8 cellular contexts compared by ENCODE assay signal in the genomic region with DNA sequence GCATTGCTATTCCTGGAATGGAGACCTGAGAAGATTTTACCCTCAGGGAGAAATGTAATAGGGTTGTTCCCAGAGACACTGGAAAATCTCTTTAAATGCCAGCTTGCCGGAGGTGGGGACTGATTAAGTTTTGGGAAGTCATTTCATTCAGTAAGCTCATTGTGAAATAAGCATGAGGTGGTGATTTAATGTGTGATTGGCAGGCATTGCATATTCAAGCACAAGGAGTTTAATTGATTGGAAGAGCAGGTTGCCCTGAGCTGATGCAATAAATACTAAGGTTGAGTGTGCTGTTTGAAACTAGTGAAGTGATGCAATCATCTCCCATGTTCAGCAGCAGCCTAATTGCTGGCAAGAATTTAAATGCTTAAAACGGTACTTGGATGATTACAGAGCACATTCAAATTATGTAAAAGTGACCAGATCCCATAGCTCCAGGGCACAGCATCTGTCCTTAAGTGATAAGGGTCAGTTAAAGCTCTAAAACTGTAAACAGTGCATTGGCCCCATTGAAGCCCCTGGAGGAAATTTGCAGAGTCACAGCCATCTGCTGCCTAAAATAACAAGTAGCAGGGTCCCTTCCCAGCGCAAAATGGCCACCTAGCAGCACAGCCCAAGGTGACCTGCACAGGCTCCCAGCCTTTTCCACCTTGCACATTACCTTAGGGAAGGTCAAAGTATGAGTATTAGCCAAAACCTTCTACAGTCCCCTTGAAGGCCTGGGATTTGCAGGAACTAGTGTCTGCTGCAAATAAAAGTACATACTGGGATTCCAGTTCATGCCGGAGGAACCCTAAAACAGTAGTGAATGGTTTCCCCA.
DNase-seq lines count a peak whose midpoint lies in the region; ATAC-seq and TF ChIP-seq lines count a peak whose summit lies in the region.

No MANE protein-coding gene starts in this region.

- 28 to 44% methylated on average over 3 of the region's 4 CpGs for WGBS in gastroesophageal sphincter (ENCODE audit: low coverage in 1 of 2), 2 donors

- peak; percentile 68 for ATAC-seq in RWPE2 (ENCODE audit: low read depth)
- peak; percentile 85 for ATAC-seq in gastroesophageal sphincter
- ATAC-seq in GM18498 (IDR thresholded peaks at IDR 0.05; ENCODE audit: unreplicated experiment): no peak

- no peaks in the 10 kb centered on the region for H3K27me3 ChIP-seq in RWPE2 (ENCODE audit: insufficient read depth, poor library complexity, severe bottlenecking)
- H3K27me3 ChIP-seq in gastroesophageal sphincter: no peaks in the 10 kb centered on the region

- H3K27ac ChIP-seq in C4-2B (peak overlapping the region; percentile 23; the same call in 1 of the 2 replicates), RWPE2 (ENCODE audit: poor library complexity, severe bottlenecking) (peak overlapping the region; percentile 50), gastroesophageal sphincter (peak overlapping the region in 3 of 4 donors; percentile 18 to 34 (median 25)), coronary artery (no peak overlapping the region)

- no peak overlapping the region for H3K4me3 ChIP-seq in RWPE2 (ENCODE audit: severe bottlenecking)
- H3K4me3 ChIP-seq in gastroesophageal sphincter: no peak overlapping the region
- H3K4me3 ChIP-seq in coronary artery: no peak overlapping the region

- peaks cover 16% of the 10 kb centered on the region for H3K4me1 ChIP-seq in RWPE2 (ENCODE audit: insufficient read depth, poor library complexity, severe bottlenecking)
- peaks cover 3 to 18% (median 9%) of the 10 kb centered on the region in 3 donors for H3K4me1 ChIP-seq in gastroesophageal sphincter

- TF ChIP-seq POLR2A in gastroesophageal sphincter (IDR thresholded peaks at IDR 0.05): no peak

- DNase-seq in KBM-7 (peak; percentile 68), RWPE2 (ENCODE audit: low spot score) (no peak), globus pallidus (ENCODE audit: low spot score) (no peak), coronary artery (ENCODE audit: low spot score) (no peak), hypothalamus (lab: John Stamatoyannopoulos, UW) (no peak)

- H3K9me3 ChIP-seq in RWPE2 (ENCODE audit: severe bottlenecking): no peaks in the 10 kb centered on the region
- no peaks in the 10 kb centered on the region for H3K9me3 ChIP-seq in gastroesophageal sphincter

- H3K36me3 ChIP-seq in RWPE2 (ENCODE audit: low read depth) (no peaks in the 10 kb centered on the region), gastroesophageal sphincter (no peaks in the 10 kb centered on the region)

- in situ Hi-C loops in KBM-7 (cut with MboI; ENCODE audit: low pct_unique_long_range_greater_than_20kb, low sequenced_read_pairs): no loop called here

- no peak for TF ChIP-seq CTCF in C4-2B (conservative IDR thresholded peaks at IDR 0.05)
- TF ChIP-seq CTCF in RWPE2 (IDR thresholded peaks at IDR 0.05; ENCODE audit: poor library complexity, severe bottlenecking): no peak
- TF ChIP-seq CTCF in gastroesophageal sphincter (IDR thresholded peaks at IDR 0.05): peak in 1 of 4 experiments; percentile 25
- TF ChIP-seq CTCF in coronary artery (IDR thresholded peaks at IDR 0.05): no peak

- no peak for TF ChIP-seq EP300 in gastroesophageal sphincter (IDR thresholded peaks at IDR 0.05)

Comparison
In these comparisons a context has a peak if more than half of its experiments do, and no peak if none do; other contexts are left out.
1. H3K27ac ChIP-seq: peak in C4-2B (single experiment), RWPE2 (single experiment) and gastroesophageal sphincter (3 of 4); none in coronary artery (0 of 2).